ENCODE assay signal across 23 cellular contexts in genomic region chr7:45156516-45157272, GRCh38. TPM values are rescaled to one million over a fixed set of nuclear protein-coding genes. Genes with fewer than 3 reads are reported as not detected.
DNase-seq lines count a peak whose midpoint lies in the region; ATAC-seq, FAIRE-seq and TF ChIP-seq lines count a peak whose summit lies in the region.
"Had no signal": no experiment of that assay in that cellular context is flagged by ENCODE, and none has a peak within 500 bp of the region (broad histone marks: within the 10 kb centered on the region; RNA-seq: fewer than 3 reads in every experiment).

No MANE protein-coding gene starts in this region.

- peaks cover 8% of the 10 kb centered on the region for H3K4me1 Mint-ChIP-seq in CD8-positive, alpha-beta T cell (ENCODE audit: low read depth)

- no peak overlapping the region for H2AFZ ChIP-seq in HepG2 (ENCODE audit: low read length)
- no peak overlapping the region for H2AFZ ChIP-seq in H1 (ENCODE audit: low read length)
- H2AFZ ChIP-seq in mesenchymal stem cell (ENCODE audit: low read depth, low read length): no peak overlapping the region
- H2AFZ ChIP-seq: GM23248 had no signal

- H3K56ac ChIP-seq in H1 (replicated peaks; ENCODE audit: insufficient read length, low read depth, low read length): peak overlapping the region; percentile 11

- DNase-seq in HepG2 (ENCODE audit: low spot score): no peak
- no peak for DNase-seq in right lobe of liver
- no peak for DNase-seq in H1 (ENCODE audit: low read depth in 1 of 2, low spot score in 2 of 2)
- DNase-seq in mesenchymal stem cell: no peak
- no peak for DNase-seq in vagina (ENCODE audit: extremely low spot score in 2 of 2)
- DNase-seq in CD8-positive, alpha-beta T cell: no peak
- DNase-seq in frontal cortex (ENCODE audit: low spot score in 2 of 2): no peak
- DNase-seq in small intestine: no peak
- DNase-seq: ACHN; activated CD4-positive, alpha-beta T cell treated with anti-CD3 and anti-CD28 coated beads, Interleukin-2, amount 50 U/mL, for 1 hour; activated naive CD4-positive, alpha-beta T cell treated with Interleukin-2 at 50 U/mL for 16 hours; CD4-positive, alpha-beta memory T cell; cortex of kidney; foreskin keratinocyte; immature natural killer cell; mammary epithelial cell; NCI-H187 treated with DMSO at 0.1 percent for 48 hours; stimulated activated CD4-positive, alpha-beta T cell treated with anti-CD3 and anti-CD28 coated beads, Interleukin-15, amount 100 ng/mL, for 24 hours had no signal

- no peak overlapping the region for H4K91ac ChIP-seq in H1 (replicated peaks; ENCODE audit: insufficient read length, low read length)
- no peak overlapping the region for H4K91ac ChIP-seq in mesenchymal stem cell (ENCODE audit: low read length)

- peaks cover 29% of the 10 kb centered on the region for H3K27me3 Mint-ChIP-seq in CD8-positive, alpha-beta T cell (ENCODE audit: low read depth)

- 35% methylated on average over 6 of the region's 8 CpGs for WGBS in HepG2 (ENCODE audit: low lambda C conversion rate)
- 67% methylated on average over 6 of the region's 8 CpGs for WGBS in right lobe of liver (ENCODE audit: insufficient coverage, low coverage, low lambda C conversion rate, missing lambda C conversion rate)
- WGBS in H1 (ENCODE audit: extremely low coverage in 1 of 2, insufficient coverage in 1 of 2, insufficient read length in 1 of 2, insufficient replicate concordance in 2 of 2, low coverage in 1 of 2, low lambda C conversion rate in 2 of 2, missing lambda C conversion rate in 1 of 2), 2 experiments: 94% methylated on average over 8 of the region's 8 CpGs; no CpG with 5 or more reads in 1 of the 2 experiments
- 81% methylated on average over 8 of the region's 8 CpGs for WGBS in mesenchymal stem cell
- 65 to 81% (median 75%) methylated on average over 8 of the region's 8 CpGs for WGBS in small intestine, 3 donors

- H2BK5ac ChIP-seq in H1 (ENCODE audit: low read depth, low read length) (no peak overlapping the region), mesenchymal stem cell (ENCODE audit: low read depth, low read length, poor library complexity, severe bottlenecking) (no peak overlapping the region)

- peaks cover 6% of the 10 kb centered on the region for H3K23me2 ChIP-seq in H1 (ENCODE audit: low read depth, low read length)

- intact Hi-C loops in HepG2 (cut with micrococcal nuclease; ENCODE audit: unreplicated experiment): loop anchor here (10.0 kb wide), 1 partner anchor 428 kb away; no protein-coding TSS in a partner anchor
- intact Hi-C loops in right lobe of liver (cut with DNase I): loop anchor here (10.0 kb wide), 2 partner anchors 108 to 708 kb away; no protein-coding TSS in a partner anchor
- intact Hi-C loops in vagina (cut with DNase I): loop anchor here (10.0 kb wide), 1 partner anchor 708 kb away; no protein-coding TSS in a partner anchor
- intact Hi-C loops in CD8-positive, alpha-beta T cell (cut with DNase I, micrococcal nuclease): loop anchor here in 1 of 2 experiments (5.0 kb wide), 1 partner anchor 1931 kb away; no protein-coding TSS in a partner anchor

- FAIRE-seq in HepG2 (lab: Jason Lieb, UNC) (no peak), H1 (lab: Jason Lieb, UNC) (no peak), frontal cortex (lab: Jason Lieb, UNC) (no peak), small intestine (lab: Jason Lieb, UNC) (no peak)
- FAIRE-seq: K562 had no signal

- POLR2A ChIA-PET in HepG2 (lab: Yijun Ruan, JAX): no interaction called here
- POLR2A ChIA-PET in H1 (lab: Charles Lee; ENCODE audit: partially characterized antibody): interaction anchor here (1.0 kb wide), 1 partner anchor 104 kb away, joined by 3 read pairs; no protein-coding TSS in a partner anchor
- POLR2A ChIA-PET in CD8-positive, alpha-beta T cell (lab: Charles Lee): no interaction called here

- H2AK5ac ChIP-seq in H1 (ENCODE audit: low read depth, low read length) (peak overlapping the region; percentile 76; the same call in 1 of the 2 replicates), mesenchymal stem cell (ENCODE audit: low read length, severe bottlenecking) (no peak overlapping the region)

- no peaks in the 10 kb centered on the region for H3K9me3 Mint-ChIP-seq in CD8-positive, alpha-beta T cell
- H3K9me3 Mint-ChIP-seq: CD4-positive, alpha-beta memory T cell; immature natural killer cell; stimulated activated memory B cell treated with anti-CD40 and anti-IgM and Interleukin-4, amounts not matched to agents 10 μg/mL and 1 μg/mL and 100 μg/mL, for 72 hours had no signal

- no peaks in the 10 kb centered on the region for H3K36me3 ChIP-seq in HepG2 (replicated peaks in 1 of 2; ENCODE audit: control insufficient read depth in 1 of 2, insufficient read depth in 2 of 2, low read length in 2 of 2)
- no peaks in the 10 kb centered on the region for H3K36me3 ChIP-seq in right lobe of liver
- H3K36me3 ChIP-seq in H1 (ENCODE audit: control insufficient read depth in 2 of 4, insufficient read depth in 4 of 4, low read length in 3 of 4): no peaks in the 10 kb centered on the region
- no peaks in the 10 kb centered on the region for H3K36me3 ChIP-seq in mesenchymal stem cell (ENCODE audit: control insufficient read depth in 1 of 2, insufficient read depth in 2 of 2, low read depth in 1 of 2, low read length in 2 of 2)
- no peaks in the 10 kb centered on the region for H3K36me3 ChIP-seq in vagina
- H3K36me3 ChIP-seq in CD8-positive, alpha-beta T cell (ENCODE audit: insufficient read depth, low read length): no peaks in the 10 kb centered on the region
- no peaks in the 10 kb centered on the region for H3K36me3 ChIP-seq in small intestine (ENCODE audit: control insufficient read depth in 2 of 2, insufficient read depth in 2 of 2, low read length in 2 of 2)

- no peak overlapping the region for H3K27ac Mint-ChIP-seq in CD8-positive, alpha-beta T cell
- H3K27ac Mint-ChIP-seq: stimulated activated memory B cell treated with anti-CD40 and anti-IgM and Interleukin-4, amounts not matched to agents 10 μg/mL and 1 μg/mL and 100 μg/mL, for 72 hours; type B pancreatic cell had no signal

- H3K27me3 ChIP-seq in HepG2 (ENCODE audit: control insufficient read depth in 1 of 2, insufficient read depth in 2 of 2, low read length in 2 of 2) (peaks cover 7 to 59% of the 10 kb centered on the region in 2 experiments; a peak in 4 of 5 replicates), right lobe of liver (no peaks in the 10 kb centered on the region), H1 (replicated peaks in 1 of 4; ENCODE audit: control insufficient read depth in 3 of 4, extremely low read depth in 1 of 4, insufficient read depth in 3 of 4, low read length in 3 of 4) (peaks cover 0 to 24% (median 16%) of the 10 kb centered on the region in 4 experiments; a peak in 5 of 7 replicates), mesenchymal stem cell (ENCODE audit: control insufficient read depth in 1 of 2, insufficient read depth in 1 of 2, low read length in 2 of 2) (peaks cover 51 to 62% of the 10 kb centered on the region in 2 experiments), vagina (peaks cover 9% of the 10 kb centered on the region), small intestine (ENCODE audit: control insufficient read depth in 2 of 2, insufficient read depth in 2 of 2, low read length in 2 of 2) (peaks cover 0 to 3% of the 10 kb centered on the region in 2 donors)
- H3K27me3 ChIP-seq in CD8-positive, alpha-beta T cell (ENCODE audit: insufficient read depth, low read length): peaks cover 4% of the 10 kb centered on the region

- H2BK120ac ChIP-seq in H1 (replicated peaks; ENCODE audit: low read depth, low read length) (no peak overlapping the region), mesenchymal stem cell (ENCODE audit: low read depth, low read length) (no peak overlapping the region)

- H3K36me3 Mint-ChIP-seq in CD8-positive, alpha-beta T cell: no peaks in the 10 kb centered on the region
- H3K36me3 Mint-ChIP-seq: CD4-positive, alpha-beta memory T cell; immature natural killer cell; stimulated activated memory B cell treated with anti-CD40 and anti-IgM and Interleukin-4, amounts not matched to agents 10 μg/mL and 1 μg/mL and 100 μg/mL, for 72 hours had no signal

- H4K20me1 ChIP-seq in HepG2 (ENCODE audit: insufficient read depth, low read length): no peaks in the 10 kb centered on the region
- peaks cover 0 to 7% of the 10 kb centered on the region in 2 experiments for H4K20me1 ChIP-seq in H1 (replicated peaks in 1 of 2; ENCODE audit: control insufficient read depth in 1 of 2, insufficient read depth in 2 of 2, low read length in 2 of 2)

- TF ChIP-seq POLR2A in HepG2 (IDR thresholded peaks at IDR 0.05; ENCODE audit: insufficient read depth in 1 of 2, low read depth in 2 of 2, low read length in 2 of 2) (no peak), right lobe of liver (IDR thresholded peaks at IDR 0.05) (no peak), H1 (IDR thresholded peaks at IDR 0.05; ENCODE audit: control extremely low read depth in 1 of 2, low read depth in 2 of 2, low read length in 2 of 2) (no peak), vagina (IDR thresholded peaks at IDR 0.05) (no peak)

- H3K9ac ChIP-seq in HepG2 (ENCODE audit: insufficient read depth, low read depth, low read length): no peak overlapping the region
- no peak overlapping the region for H3K9ac ChIP-seq in H1 (replicated peaks in 1 of 4; ENCODE audit: extremely low read depth in 1 of 4, low read depth in 3 of 4, low read length in 3 of 4)
- no peak overlapping the region for H3K9ac ChIP-seq in mesenchymal stem cell (ENCODE audit: low read length)
- H3K9ac ChIP-seq: GM23248 had no signal

- H2BK20ac ChIP-seq in H1 (ENCODE audit: low read length): no peak overlapping the region

- H3K4me3 ChIP-seq in HepG2 (replicated peaks in 1 of 3; ENCODE audit: insufficient read depth in 1 of 3, low read depth in 2 of 3, low read length in 3 of 3) (no peak overlapping the region), right lobe of liver (no peak overlapping the region), H1 (ENCODE audit: extremely low read depth in 1 of 4, insufficient read depth in 2 of 4, low read depth in 3 of 4, low read length in 4 of 4) (peak overlapping the region; percentile 51 to 83 (median 53)), mesenchymal stem cell (ENCODE audit: insufficient read depth in 1 of 2, low read depth in 1 of 2, low read length in 2 of 2) (no peak overlapping the region), vagina (peak overlapping the region; percentile 42 to 43), small intestine (ENCODE audit: low read depth in 1 of 2, low read length in 2 of 2) (no peak overlapping the region)
- H3K4me3 ChIP-seq in CD8-positive, alpha-beta T cell (ENCODE audit: low read depth, low read length): no peak overlapping the region
- H3K4me3 ChIP-seq: GM23248, K562 had no signal

- H3K23ac ChIP-seq in H1 (ENCODE audit: insufficient read length) (no peak overlapping the region), mesenchymal stem cell (ENCODE audit: low read length in 2 of 2) (no peak overlapping the region)

- TF ChIP-seq RAD21 in HepG2 (CRISPR knock-in tag; IDR thresholded peaks at IDR 0.05) (no peak), H1 (IDR thresholded peaks at IDR 0.05 in 1 of 2, conservative IDR thresholded peaks at IDR 0.05 in 1 of 2; ENCODE audit: low read depth in 2 of 2, low read length in 2 of 2) (no peak)

- H3K4ac ChIP-seq in H1 (replicated peaks; ENCODE audit: insufficient read length, low read depth, low read length) (peak overlapping the region; percentile 86), mesenchymal stem cell (ENCODE audit: low read depth in 1 of 2, low read length in 2 of 2) (no peak overlapping the region)

- in situ Hi-C loops in HepG2 (cut with HindIII; ENCODE audit: extremely low pct_ligation_motif_present, low pct_unique_long_range_greater_than_20kb): loop anchor here (25.0 kb wide), 1 partner anchor 431 kb away; no protein-coding TSS in a partner anchor

- H3K4me3 Mint-ChIP-seq in CD8-positive, alpha-beta T cell: no peak overlapping the region
- H3K4me3 Mint-ChIP-seq: stimulated activated memory B cell treated with anti-CD40 and anti-IgM and Interleukin-4, amounts not matched to agents 10 μg/mL and 1 μg/mL and 100 μg/mL, for 72 hours; type B pancreatic cell had no signal

- H2BK12ac ChIP-seq in H1 (ENCODE audit: low read depth, low read length): peak overlapping the region; percentile 19; the same call in 1 of the 2 replicates
- no peak overlapping the region for H2BK12ac ChIP-seq in mesenchymal stem cell (ENCODE audit: low read length in 2 of 2)

- TF ChIP-seq CTCF in HepG2 (CRISPR knock-in tag; IDR thresholded peaks at IDR 0.05) (no peak), right lobe of liver (IDR thresholded peaks at IDR 0.05) (no peak), H1 (IDR thresholded peaks at IDR 0.05; ENCODE audit: control extremely low read depth in 1 of 3, insufficient read depth in 1 of 3, low read depth in 1 of 3, low read length in 3 of 3) (no peak), vagina (IDR thresholded peaks at IDR 0.05) (no peak)
- no peak for TF ChIP-seq CTCF in CD8-positive, alpha-beta T cell (IDR thresholded peaks at IDR 0.05)

- no peaks in the 10 kb centered on the region for H3K79me1 ChIP-seq in H1 (ENCODE audit: low read depth, low read length)
- H3K79me1 ChIP-seq in mesenchymal stem cell (replicated peaks; ENCODE audit: low read length, poor library complexity, severe bottlenecking): no peaks in the 10 kb centered on the region

- H3K4me2 ChIP-seq in HepG2 (ENCODE audit: low read depth, low read length) (no peak overlapping the region), H1 (ENCODE audit: insufficient read depth in 1 of 2, low read depth in 2 of 2, low read length in 2 of 2) (peak overlapping the region; percentile 34 to 77), mesenchymal stem cell (ENCODE audit: low read length, poor library complexity, severe bottlenecking) (no peak overlapping the region)

- H3K14ac ChIP-seq in H1 (ENCODE audit: insufficient read length) (no peak overlapping the region), mesenchymal stem cell (ENCODE audit: low read length in 2 of 2) (no peak overlapping the region)

- no peak overlapping the region for H4K8ac ChIP-seq in H1 (ENCODE audit: extremely low read depth, insufficient read depth, low read length)
- no peak overlapping the region for H4K8ac ChIP-seq in mesenchymal stem cell (ENCODE audit: low read length)

- H3K79me2 ChIP-seq in HepG2 (ENCODE audit: insufficient read depth, low read length): no peaks in the 10 kb centered on the region
- no peaks in the 10 kb centered on the region for H3K79me2 ChIP-seq in H1 (ENCODE audit: control insufficient read depth in 1 of 2, insufficient read depth in 2 of 2, low read length in 2 of 2)

- ATAC-seq in HepG2 (no peak), right lobe of liver (no peak)
- ATAC-seq in CD8-positive, alpha-beta T cell: no peak
- ATAC-seq: foreskin keratinocyte; K562; stimulated activated memory B cell treated with anti-CD40 and anti-IgM and Interleukin-4, amounts not matched to agents 10 μg/mL and 1 μg/mL and 100 μg/mL, for 72 hours had no signal

- no peak overlapping the region for H4K5ac ChIP-seq in H1 (ENCODE audit: insufficient read length, low read depth, low read length)

- CTCF ChIA-PET in HepG2 (lab: Yijun Ruan, JAX; ENCODE audit: low intra/inter-chr PET ratio, low total read pairs) (interaction anchor here (1.1 kb wide), 1 partner anchor 104 kb away, joined by 3 read pairs; no protein-coding TSS in a partner anchor), H1 (lab: Charles Lee; ENCODE audit: partially characterized antibody) (interaction anchor here (0.9 to 6.2 kb wide), 11 partner anchors 16 to 434 kb away, joined by 3 to 56 read pairs (median 3); no protein-coding TSS in a partner anchor)
- CTCF ChIA-PET in CD8-positive, alpha-beta T cell (lab: Charles Lee): interaction anchor here (0.7 to 8.4 kb wide), 2 partner anchors 21 to 103 kb away, joined by 3 to 53 read pairs; no protein-coding TSS in a partner anchor

- no peak overlapping the region for H2BK15ac ChIP-seq in H1 (ENCODE audit: low read length)
- H2BK15ac ChIP-seq in mesenchymal stem cell (ENCODE audit: low read depth, poor library complexity, severe bottlenecking): peak overlapping the region; percentile 33

- TF ChIP-seq EP300 in HepG2 (IDR thresholded peaks at IDR 0.05; ENCODE audit: low read depth in 2 of 2, low read length in 2 of 2) (no peak), HepG2 (CRISPR knock-in tag; IDR thresholded peaks at IDR 0.05; ENCODE audit: borderline replicate concordance) (no peak), H1 (IDR thresholded peaks at IDR 0.05; ENCODE audit: borderline replicate concordance in 1 of 2, low read depth in 2 of 2, low read length in 2 of 2) (no peak)

- H3K9me3 ChIP-seq in HepG2 (ENCODE audit: low read length) (no peaks in the 10 kb centered on the region), right lobe of liver (no peaks in the 10 kb centered on the region), H1 (ENCODE audit: insufficient read depth in 2 of 2, low read depth in 1 of 2, low read length in 1 of 2) (no peaks in the 10 kb centered on the region), mesenchymal stem cell (ENCODE audit: control insufficient read depth, low read length) (no peaks in the 10 kb centered on the region), vagina (no peaks in the 10 kb centered on the region), small intestine (ENCODE audit: control insufficient read depth, low read depth) (no peaks in the 10 kb centered on the region)
- no peaks in the 10 kb centered on the region for H3K9me3 ChIP-seq in CD8-positive, alpha-beta T cell (ENCODE audit: low read length)

- no TSS peak for BruUV-seq in HepG2 (replicated peaks; lab: Mats Ljungman, UMichigan)

- no peaks in the 10 kb centered on the region for H3K4me1 ChIP-seq in HepG2 (ENCODE audit: insufficient read depth, low read length)
- H3K4me1 ChIP-seq in right lobe of liver: no peaks in the 10 kb centered on the region
- peaks cover 0 to 5% (median 0%) of the 10 kb centered on the region in 4 experiments; a peak in 3 of 7 replicates for H3K4me1 ChIP-seq in H1 (replicated peaks in 1 of 4; ENCODE audit: control insufficient read depth in 3 of 4, insufficient read depth in 4 of 4, low read length in 3 of 4)
- peaks cover 9% of the 10 kb centered on the region for H3K4me1 ChIP-seq in mesenchymal stem cell (ENCODE audit: control insufficient read depth, insufficient read depth, low read depth, low read length)
- H3K4me1 ChIP-seq in vagina: peaks cover 9% of the 10 kb centered on the region
- H3K4me1 ChIP-seq in CD8-positive, alpha-beta T cell (ENCODE audit: insufficient read depth, low read length): no peaks in the 10 kb centered on the region
- H3K4me1 ChIP-seq in small intestine (ENCODE audit: control insufficient read depth in 2 of 2, insufficient read depth in 1 of 2, low read depth in 1 of 2, low read length in 1 of 2): no peaks in the 10 kb centered on the region
- H3K4me1 ChIP-seq: foreskin keratinocyte had no signal

- H3K27ac ChIP-seq in HepG2 (ENCODE audit: extremely low read length, insufficient read depth, low read length) (no peak overlapping the region), right lobe of liver (no peak overlapping the region), H1 (ENCODE audit: low read depth, low read length) (no peak overlapping the region), mesenchymal stem cell (ENCODE audit: low read length, poor library complexity, severe bottlenecking) (no peak overlapping the region), vagina (no peak overlapping the region), small intestine (ENCODE audit: low read depth in 1 of 2, low read length in 1 of 2) (no peak overlapping the region)
- no peak overlapping the region for H3K27ac ChIP-seq in CD8-positive, alpha-beta T cell (ENCODE audit: low read depth, low read length)
- H3K27ac ChIP-seq: foreskin keratinocyte, GM23248 had no signal

- H3K18ac ChIP-seq in H1 (ENCODE audit: extremely low read depth, low read length) (no peak overlapping the region), mesenchymal stem cell (ENCODE audit: low read depth in 1 of 2, low read length in 2 of 2) (no peak overlapping the region)

RNA-seq across cellular contexts. Expression of gene RAMP3, which starts 0.9 kb away (rescaled TPM):
- not detected in 2 replicates for total RNA-seq in HepG2 (2016; rRNA removed; fragmentation: Illumina TruSeq; extraction: Trizol)
- total RNA-seq in HepG2 (2016; cell fraction: cytosol; rRNA removed; fragmentation: Illumina TruSeq; extraction: Trizol; ENCODE audit: low read depth): not detected in 2 replicates
- not detected in 2 replicates for total RNA-seq in HepG2 (2016; cell fraction: insoluble cytoplasmic fraction; rRNA removed; fragmentation: Illumina TruSeq; extraction: Trizol)
- total RNA-seq in HepG2 (2016; cell fraction: membrane; rRNA removed; fragmentation: Illumina TruSeq; extraction: Trizol): not detected in 2 replicates
- total RNA-seq in HepG2 (2016; cell fraction: nucleus; rRNA removed; fragmentation: Illumina TruSeq; extraction: Trizol): not detected in 2 replicates
- not detected in 2 replicates for polyA plus RNA-seq in HepG2 (2011; rRNA removed)
- polyA plus RNA-seq in HepG2 (2011; cell fraction: cytosol; rRNA removed): not detected in 2 replicates
- not detected in 2 replicates for polyA plus RNA-seq in HepG2 (2011; cell fraction: nucleus; rRNA removed)
- polyA plus RNA-seq in HepG2 (2012): not detected in 2 replicates
- not detected in 2 replicates for polyA plus RNA-seq in HepG2 (2016; cell fraction: cytosol; fragmentation: Illumina TruSeq; extraction: Trizol; ENCODE audit: low read depth)
- polyA plus RNA-seq in HepG2 (2016; cell fraction: insoluble cytoplasmic fraction; fragmentation: Illumina TruSeq; extraction: Trizol; ENCODE audit: low read depth): not detected in 2 replicates
- not detected in 2 replicates for polyA plus RNA-seq in HepG2 (2016; cell fraction: membrane; fragmentation: Illumina TruSeq; extraction: Trizol; ENCODE audit: low read depth)
- not detected in 2 replicates for polyA plus RNA-seq in HepG2 (2016; cell fraction: nucleus; fragmentation: Illumina TruSeq; extraction: Trizol; ENCODE audit: insufficient read depth, low read depth)
- not detected in 2 replicates for polyA minus RNA-seq in HepG2 (2011; rRNA and poly(A)+ RNA removed; ENCODE audit: low replicate concordance)
- polyA minus RNA-seq in HepG2 (2011; cell fraction: cytosol; rRNA and poly(A)+ RNA removed): not detected in 2 replicates
- not detected in 2 replicates for polyA minus RNA-seq in HepG2 (2011; cell fraction: nucleus; rRNA and poly(A)+ RNA removed)
- total RNA-seq in right lobe of liver: 10 to 100 TPM in 4 of 6 experiments, 1 to 10 TPM in 2; 3.6 to 25.9 (median 23.4) TPM
- 0.88 and 0.92 TPM in 2 replicates for total RNA-seq in H1 (2021; fragmentation: NEBNext Ultra II Directional; extraction: Animal tissue kit (Norgen Biotek cat#: 25700))
- 0.98 and 2.7 TPM in 2 replicates for polyA plus RNA-seq in H1 (2011; rRNA removed)
- polyA plus RNA-seq in H1 (2011; cell fraction: cytosol; rRNA removed): 1.7 TPM
- 1.7 TPM for polyA plus RNA-seq in H1 (2011; cell fraction: nucleus; rRNA removed)
- 0.84 to 1.3 TPM (median 1.0 TPM) in 4 replicates for polyA plus RNA-seq in H1 (2012, experiment 1 of 2)
- polyA plus RNA-seq in H1 (2012, experiment 2 of 2): 1.2 TPM
- 1.2 TPM for polyA plus RNA-seq in H1 (2013, experiment 1 of 2)
- polyA plus RNA-seq in H1 (2013, experiment 2 of 2): 1.6 TPM
- 1.3 and 1.5 TPM in 2 replicates for polyA minus RNA-seq in H1 (2011; rRNA and poly(A)+ RNA removed)
- polyA minus RNA-seq in H1 (2011; cell fraction: cytosol; rRNA and poly(A)+ RNA removed): not detected
- polyA minus RNA-seq in H1 (2011; cell fraction: nucleus; rRNA and poly(A)+ RNA removed): not detected
- not detected for polyA plus RNA-seq in mesenchymal stem cell (2013, experiment 1 of 2)
- polyA plus RNA-seq in mesenchymal stem cell (2013, experiment 2 of 2): not detected
- 50.1 TPM for total RNA-seq in vagina
- total RNA-seq in CD8-positive, alpha-beta T cell: not detected
- 5.7 TPM for total RNA-seq in frontal cortex
- polyA plus RNA-seq in small intestine: 10 to 100 TPM in 1 of 3 donors, 1 to 10 TPM in 1, under 1 TPM in 1; 0.67 to 48.6 (median 5.9) TPM
- total RNA-seq: CD4-positive, alpha-beta memory T cell; foreskin keratinocyte; GM23248; K562; mammary epithelial cell had no signal
- polyA plus RNA-seq: foreskin keratinocyte, GM23248, immature natural killer cell, K562, mammary epithelial cell, neural cell had no signal

RNA-seq across cellular contexts. Expression of gene TBRG4, which starts 45.2 kb away (rescaled TPM):
- total RNA-seq in HepG2 (2016; rRNA removed; fragmentation: Illumina TruSeq; extraction: Trizol): 87.8 and 90.3 TPM in 2 replicates
- total RNA-seq in HepG2 (2016; cell fraction: cytosol; rRNA removed; fragmentation: Illumina TruSeq; extraction: Trizol; ENCODE audit: low read depth): 33.6 and 34.9 TPM in 2 replicates
- 87.0 and 89.8 TPM in 2 replicates for total RNA-seq in HepG2 (2016; cell fraction: insoluble cytoplasmic fraction; rRNA removed; fragmentation: Illumina TruSeq; extraction: Trizol)
- total RNA-seq in HepG2 (2016; cell fraction: membrane; rRNA removed; fragmentation: Illumina TruSeq; extraction: Trizol): 33.7 and 38.0 TPM in 2 replicates
- 82.0 and 84.8 TPM in 2 replicates for total RNA-seq in HepG2 (2016; cell fraction: nucleus; rRNA removed; fragmentation: Illumina TruSeq; extraction: Trizol)
- polyA plus RNA-seq in HepG2 (2011; rRNA removed): 107 and 122 TPM in 2 replicates
- polyA plus RNA-seq in HepG2 (2011; cell fraction: cytosol; rRNA removed): 79.2 and 104 TPM in 2 replicates
- 370 and 388 TPM in 2 replicates for polyA plus RNA-seq in HepG2 (2011; cell fraction: nucleus; rRNA removed)
- polyA plus RNA-seq in HepG2 (2012): 54.3 and 62.8 TPM in 2 replicates
- polyA plus RNA-seq in HepG2 (2016; cell fraction: cytosol; fragmentation: Illumina TruSeq; extraction: Trizol; ENCODE audit: low read depth): 11.2 and 11.7 TPM in 2 replicates
- 71.7 and 72.0 TPM in 2 replicates for polyA plus RNA-seq in HepG2 (2016; cell fraction: insoluble cytoplasmic fraction; fragmentation: Illumina TruSeq; extraction: Trizol; ENCODE audit: low read depth)
- polyA plus RNA-seq in HepG2 (2016; cell fraction: membrane; fragmentation: Illumina TruSeq; extraction: Trizol; ENCODE audit: low read depth): 17.4 and 18.6 TPM in 2 replicates
- 105 and 123 TPM in 2 replicates for polyA plus RNA-seq in HepG2 (2016; cell fraction: nucleus; fragmentation: Illumina TruSeq; extraction: Trizol; ENCODE audit: insufficient read depth, low read depth)
- polyA minus RNA-seq in HepG2 (2011; rRNA and poly(A)+ RNA removed; ENCODE audit: low replicate concordance): 224 and 418 TPM in 2 replicates
- 56.5 and 63.0 TPM in 2 replicates for polyA minus RNA-seq in HepG2 (2011; cell fraction: cytosol; rRNA and poly(A)+ RNA removed)
- 193 and 254 TPM in 2 replicates for polyA minus RNA-seq in HepG2 (2011; cell fraction: nucleus; rRNA and poly(A)+ RNA removed)
- 10 to 100 TPM; 33.0 to 57.1 (median 41.7) TPM for total RNA-seq in right lobe of liver
- total RNA-seq in H1 (2021; fragmentation: NEBNext Ultra II Directional; extraction: Animal tissue kit (Norgen Biotek cat#: 25700)): 137 and 146 TPM in 2 replicates
- polyA plus RNA-seq in H1 (2011; rRNA removed): 110 and 134 TPM in 2 replicates
- polyA plus RNA-seq in H1 (2011; cell fraction: cytosol; rRNA removed): 139 TPM
- 303 TPM for polyA plus RNA-seq in H1 (2011; cell fraction: nucleus; rRNA removed)
- 89.0 to 132 TPM (median 112 TPM) in 4 replicates for polyA plus RNA-seq in H1 (2012, experiment 1 of 2)
- polyA plus RNA-seq in H1 (2012, experiment 2 of 2): 202 TPM
- polyA plus RNA-seq in H1 (2013, experiment 1 of 2): 91.1 TPM
- 79.7 TPM for polyA plus RNA-seq in H1 (2013, experiment 2 of 2)
- polyA minus RNA-seq in H1 (2011; rRNA and poly(A)+ RNA removed): 256 and 274 TPM in 2 replicates
- polyA minus RNA-seq in H1 (2011; cell fraction: cytosol; rRNA and poly(A)+ RNA removed): 109 TPM
- polyA minus RNA-seq in H1 (2011; cell fraction: nucleus; rRNA and poly(A)+ RNA removed): 302 TPM
- 33.6 TPM for polyA plus RNA-seq in mesenchymal stem cell (2013, experiment 1 of 2)
- polyA plus RNA-seq in mesenchymal stem cell (2013, experiment 2 of 2): 33.0 TPM
- 71.2 TPM for total RNA-seq in vagina
- total RNA-seq in CD8-positive, alpha-beta T cell: 10 to 100 TPM; 75.3 to 79.7 TPM
- total RNA-seq in frontal cortex: 60.7 TPM
- 10 to 100 TPM; 44.9 to 70.7 (median 55.5) TPM for polyA plus RNA-seq in small intestine

Comparison
In these comparisons a context has a peak if more than half of its experiments do, and no peak if none do; other contexts are left out.
1. H3K4me2 ChIP-seq: peak in H1 (2 of 2); none in HepG2 (single experiment) and mesenchymal stem cell (single experiment).
2. H3K4me3 ChIP-seq: peak in H1 (4 of 4) and vagina (2 of 2); none in HepG2 (0 of 3), right lobe of liver (0 of 3), mesenchymal stem cell (0 of 2), CD8-positive, alpha-beta T cell (single experiment) and small intestine (0 of 2).